In the genomic region with DNA sequence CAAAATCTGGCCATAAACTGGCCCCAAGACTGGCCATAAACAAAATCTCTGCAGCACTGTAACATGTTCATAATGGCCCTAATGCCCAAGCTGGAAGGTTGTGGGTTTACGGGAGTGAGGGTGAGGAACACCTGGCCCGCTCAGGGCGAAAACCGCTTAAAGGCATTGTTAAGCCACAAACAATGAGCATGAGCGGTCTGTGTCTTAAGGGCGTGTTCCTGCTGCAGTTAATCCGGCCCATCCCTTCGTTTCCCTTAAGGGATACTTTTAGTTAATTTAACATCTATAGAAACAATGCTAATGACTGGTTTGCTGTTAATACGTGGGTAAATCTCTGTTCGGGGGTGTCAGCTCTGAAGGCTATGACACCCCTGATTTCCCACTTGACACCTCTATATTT, we compare ENCODE assay signal across 5 cellular contexts. TPM values are rescaled to one million over a fixed set of nuclear protein-coding genes. Genes with fewer than 3 reads are reported as not detected.
"Had no signal": no experiment of that assay in that cellular context is flagged by ENCODE, and none has a peak within 500 bp of the region (broad histone marks: within the 10 kb centered on the region; RNA-seq: fewer than 3 reads in every experiment).

No MANE protein-coding gene starts in this region.

RNA-seq across cellular contexts. Expression of a gene that starts 1.5 kb away (rescaled TPM):
- total RNA-seq: activated CD4-positive, alpha-beta T cell treated with anti-CD3 and anti-CD28 coated beads, Interleukin-2, amount 10 ng/mL, durations not matched to agents 24 days and 14 days; activated naive CD4-positive, alpha-beta T cell treated with anti-CD3 and anti-CD28 coated beads for 36 hours; activated naive CD8-positive, alpha-beta T cell treated with anti-CD3 and anti-CD28 coated beads, Interleukin-2, amount 10 ng/mL, durations not matched to agents 7 days and 5 days; activated T-cell treated with anti-CD3 and anti-CD28 coated beads, Interleukin-2, amount 50 U/mL, for 72 hours; T-helper 2 cell treated with Interferon-gamma antibody and Interleukin-4, amounts not matched to agents 100 ng/mL and 5 ng/mL, for 36 hours had no signal
